ENCODE assay signal across 10 cellular contexts in genomic region chr3:77081240-77081661, GRCh38. TPM values are rescaled to one million over a fixed set of nuclear protein-coding genes. Genes with fewer than 3 reads are reported as not detected.
DNase-seq lines count a peak whose midpoint lies in the region; ATAC-seq and TF ChIP-seq lines count a peak whose summit lies in the region.
"Had no signal": no experiment of that assay in that cellular context is flagged by ENCODE, and none has a peak within 500 bp of the region (broad histone marks: within the 10 kb centered on the region; RNA-seq: fewer than 3 reads in every experiment).

No MANE protein-coding gene starts in this region.

- no peaks in the 10 kb centered on the region for H3K36me3 Mint-ChIP-seq in endothelial cell (ENCODE audit: low read depth, unreplicated experiment)
- H3K36me3 Mint-ChIP-seq: CD8-positive, alpha-beta T cell; naive B cell had no signal

- no peak overlapping the region for H3K27ac Mint-ChIP-seq in endothelial cell (ENCODE audit: unreplicated experiment)
- H3K27ac Mint-ChIP-seq: CD8-positive, alpha-beta T cell had no signal

- TF ChIP-seq CTCF in AG09319 (IDR thresholded peaks at IDR 0.05; ENCODE audit: low read depth, low read length) (no peak), GM13976 (IDR thresholded peaks at IDR 0.05; ENCODE audit: borderline replicate concordance, control extremely low read depth, extremely low read depth, insufficient read depth, missing control alignments) (no peak), endothelial cell (IDR thresholded peaks at IDR 0.05; ENCODE audit: unreplicated experiment) (no peak)

- no peak for ATAC-seq in GM18858 (IDR thresholded peaks at IDR 0.05; ENCODE audit: unreplicated experiment)
- ATAC-seq: CD8-positive, alpha-beta T cell had no signal

- no peaks in the 10 kb centered on the region for H3K9me3 Mint-ChIP-seq in endothelial cell (ENCODE audit: unreplicated experiment)
- H3K9me3 Mint-ChIP-seq: naive B cell had no signal

- H3K4me3 Mint-ChIP-seq in endothelial cell (ENCODE audit: unreplicated experiment) = no peak overlapping the region
- H3K4me3 Mint-ChIP-seq: CD8-positive, alpha-beta T cell; naive B cell had no signal

- peaks cover 2% of the 10 kb centered on the region for H3K4me1 Mint-ChIP-seq in endothelial cell (ENCODE audit: unreplicated experiment)
- H3K4me1 Mint-ChIP-seq: naive B cell had no signal

- no peaks in the 10 kb centered on the region for H3K27me3 Mint-ChIP-seq in endothelial cell (ENCODE audit: unreplicated experiment)
- H3K27me3 Mint-ChIP-seq: naive B cell had no signal

- DNase-seq in AG09319 (ENCODE audit: extremely low read depth, low read depth) (peak; percentile 11), NCI-H1105 treated with DMSO at 0.1 percent for 48 hours (lab: John Stamatoyannopoulos, UW) (peak; percentile 83), astrocyte of the hippocampus (ENCODE audit: low read depth, low spot score) (peak; percentile 90), iris pigment epithelial cell (ENCODE audit: low read depth) (peak; percentile 94), NCI-H1048 (lab: John Stamatoyannopoulos, UW) (no peak), GM13976 (ENCODE audit: low spot score) (no peak), endothelial cell (ENCODE audit: low spot score) (no peak)
- DNase-seq: CD8-positive, alpha-beta T cell; naive B cell had no signal

- in situ Hi-C loops in GM13976 (cut with MboI; ENCODE audit: low sequenced_read_pairs, unreplicated experiment) = no loop called here

RNA-seq across cellular contexts. Expression of gene ROBO2, which starts 41.4 kb away (rescaled TPM):
- total RNA-seq in endothelial cell (ENCODE audit: unreplicated experiment) = 2.5 TPM
- total RNA-seq: CD8-positive, alpha-beta T cell had no signal

Comparison
In these comparisons a context has a peak if more than half of its experiments do, and no peak if none do; other contexts are left out.
1. DNase-seq: peak in AG09319 (single experiment), NCI-H1105 treated with DMSO at 0.1 percent for 48 hours (single experiment), astrocyte of the hippocampus (single experiment) and iris pigment epithelial cell (single experiment); none in NCI-H1048 (single experiment), GM13976 (single experiment) and endothelial cell (single experiment).